Comparison of ENCODE assay signal across 27 cellular contexts in the genomic region with DNA sequence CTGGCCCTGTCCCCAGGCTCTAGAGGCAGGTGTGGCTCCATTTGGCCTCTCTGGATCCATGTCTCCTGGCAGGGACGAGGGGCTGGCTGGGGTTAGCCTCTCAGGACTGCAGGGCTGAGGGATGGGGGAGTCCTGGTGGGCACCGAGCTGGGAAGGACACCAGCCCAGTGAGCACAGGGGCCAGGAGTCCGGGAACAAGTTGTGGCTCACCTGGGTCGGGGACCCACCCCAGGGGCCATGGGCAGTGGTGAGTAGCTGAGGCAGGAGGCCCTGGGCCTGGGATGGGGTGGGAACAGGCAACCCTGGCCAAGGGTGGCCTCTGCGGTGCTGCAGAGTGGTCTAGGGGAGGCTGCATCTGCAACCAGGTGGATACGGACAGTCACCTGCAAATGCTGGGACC. TPM values are rescaled to one million over a fixed set of nuclear protein-coding genes. Genes with fewer than 3 reads are reported as not detected.
DNase-seq lines count a peak whose midpoint lies in the region; ATAC-seq and TF ChIP-seq lines count a peak whose summit lies in the region.
"Had no signal": no experiment of that assay in that cellular context is flagged by ENCODE, and none has a peak within 500 bp of the region (broad histone marks: within the 10 kb centered on the region; RNA-seq: fewer than 3 reads in every experiment).

No MANE protein-coding gene starts in this region.

- no peaks in the 10 kb centered on the region for H3K9me3 ChIP-seq in osteoblast (ENCODE audit: low read depth, low read length)
- no peaks in the 10 kb centered on the region for H3K9me3 ChIP-seq in Karpas-422 (ENCODE audit: low read length)
- H3K9me3 ChIP-seq: BLaER1 treated with 17β-estradiol and CSF1 and Interleukin-3, amounts not matched to agents 10 nM and 100 nM; HAP-1 had no signal

- no peak overlapping the region for H3K4me3 Mint-ChIP-seq in activated B cell treated with CpG ODN at 0.5 μM for 24 hours
- H3K4me3 Mint-ChIP-seq in type B pancreatic cell: no peak overlapping the region
- H3K4me3 Mint-ChIP-seq: CD8-positive, alpha-beta T cell had no signal

- TF ChIP-seq CTCF in activated B cell treated with CpG ODN at 0.5 μM for 24 hours (IDR thresholded peaks at IDR 0.05): no peak
- TF ChIP-seq CTCF in osteoblast (IDR thresholded peaks at IDR 0.05; ENCODE audit: extremely low read depth, low read depth, low read length): no peak
- no peak for TF ChIP-seq CTCF in type B pancreatic cell (conservative IDR thresholded peaks at IDR 0.05)

- H2AFZ ChIP-seq in osteoblast (ENCODE audit: low read length): no peak overlapping the region
- no peak overlapping the region for H2AFZ ChIP-seq in Karpas-422 (ENCODE audit: low read length)
- H2AFZ ChIP-seq: GM23248 had no signal

- H3K27me3 ChIP-seq in osteoblast (ENCODE audit: insufficient read depth, low read length) (peaks cover 2% of the 10 kb centered on the region), Karpas-422 (ENCODE audit: low read length) (no peaks in the 10 kb centered on the region)
- H3K27me3 ChIP-seq: BLaER1 treated with 17β-estradiol and CSF1 and Interleukin-3, amounts not matched to agents 10 nM and 100 nM had no signal

- H3K79me2 ChIP-seq in osteoblast (ENCODE audit: insufficient read depth, low read length): no peaks in the 10 kb centered on the region
- no peaks in the 10 kb centered on the region for H3K79me2 ChIP-seq in Karpas-422 (ENCODE audit: low read length)

- no peaks in the 10 kb centered on the region for H3K27me3 Mint-ChIP-seq in activated B cell treated with CpG ODN at 0.5 μM for 24 hours
- H3K27me3 Mint-ChIP-seq in type B pancreatic cell: no peaks in the 10 kb centered on the region

- H3K4me2 ChIP-seq in osteoblast (ENCODE audit: insufficient read depth, low read length) (no peak overlapping the region), Karpas-422 (ENCODE audit: low read depth, low read length, poor library complexity, severe bottlenecking) (no peak overlapping the region)
- H3K4me2 ChIP-seq: BLaER1 treated with 17β-estradiol and CSF1 and Interleukin-3, amounts not matched to agents 10 nM and 100 nM had no signal

- H3K4me1 Mint-ChIP-seq in activated B cell treated with CpG ODN at 0.5 μM for 24 hours (no peaks in the 10 kb centered on the region), type B pancreatic cell (ENCODE audit: unreplicated experiment) (peaks cover 11% of the 10 kb centered on the region)

- H3K36me3 Mint-ChIP-seq in activated B cell treated with CpG ODN at 0.5 μM for 24 hours (ENCODE audit: low read depth) (no peaks in the 10 kb centered on the region), type B pancreatic cell (no peaks in the 10 kb centered on the region)
- H3K36me3 Mint-ChIP-seq: CD8-positive, alpha-beta T cell had no signal

- no peak for ATAC-seq in activated B cell treated with CpG ODN at 0.5 μM for 24 hours (ENCODE audit: low read depth)
- ATAC-seq: CD8-positive, alpha-beta T cell; Panc1; SK-N-SH treated with all-trans-retinoic acid at 6 μM for 48 hours had no signal

- intact Hi-C loops in activated B cell treated with CpG ODN at 0.5 μM for 24 hours (cut with micrococcal nuclease): no loop called here

- no peaks in the 10 kb centered on the region for H3K4me1 ChIP-seq in osteoblast (ENCODE audit: insufficient read depth, low read length)
- H3K4me1 ChIP-seq in Karpas-422 (ENCODE audit: low read length): no peaks in the 10 kb centered on the region
- H3K4me1 ChIP-seq: HAP-1 had no signal

- H3K9ac ChIP-seq in Karpas-422 (ENCODE audit: low read length): no peak overlapping the region
- H3K9ac ChIP-seq: BLaER1 treated with 17β-estradiol and CSF1 and Interleukin-3, amounts not matched to agents 10 nM and 100 nM; GM23248 had no signal

- H3K4me3 ChIP-seq in osteoblast (ENCODE audit: insufficient read depth, low read length) (no peak overlapping the region), Karpas-422 (ENCODE audit: low read length) (no peak overlapping the region)
- H3K4me3 ChIP-seq: BLaER1 treated with 17β-estradiol and CSF1 and Interleukin-3, amounts not matched to agents 10 nM and 100 nM; GM23248; HAP-1 had no signal

- H4K20me1 ChIP-seq in osteoblast (ENCODE audit: insufficient read depth, low read length): no peaks in the 10 kb centered on the region
- no peaks in the 10 kb centered on the region for H4K20me1 ChIP-seq in Karpas-422 (ENCODE audit: insufficient read depth, low read depth, low read length)
- H4K20me1 ChIP-seq: BLaER1 treated with 17β-estradiol and CSF1 and Interleukin-3, amounts not matched to agents 10 nM and 100 nM had no signal

- CTCF ChIA-PET in activated B cell treated with CpG ODN at 0.5 μM for 24 hours (lab: Charles Lee): no interaction called here

- no peaks in the 10 kb centered on the region for H3K36me3 ChIP-seq in osteoblast (ENCODE audit: insufficient read depth, low read length)
- H3K36me3 ChIP-seq in Karpas-422 (ENCODE audit: insufficient read depth, low read length): no peaks in the 10 kb centered on the region
- H3K36me3 ChIP-seq: BLaER1 treated with 17β-estradiol and CSF1 and Interleukin-3, amounts not matched to agents 10 nM and 100 nM; HAP-1 had no signal

- POLR2A ChIA-PET in activated B cell treated with CpG ODN at 0.5 μM for 24 hours (lab: Charles Lee): no interaction called here

- H3K27ac Mint-ChIP-seq in activated B cell treated with CpG ODN at 0.5 μM for 24 hours (no peak overlapping the region), type B pancreatic cell (no peak overlapping the region)
- H3K27ac Mint-ChIP-seq: CD8-positive, alpha-beta T cell had no signal

- H3K9me3 Mint-ChIP-seq in activated B cell treated with CpG ODN at 0.5 μM for 24 hours (no peaks in the 10 kb centered on the region), type B pancreatic cell (no peaks in the 10 kb centered on the region)
- H3K9me3 Mint-ChIP-seq: CD8-positive, alpha-beta T cell had no signal

- DNase-seq in activated CD4-positive, CD25-positive, alpha-beta regulatory T cell treated with anti-CD3 and anti-CD28 coated beads, Interleukin-2, amount 50 U/mL, for 72 hours: peak; percentile 26
- DNase-seq in activated CD4-positive, CD25-positive, alpha-beta regulatory T cell (lab: John Stamatoyannopoulos, UW): no peak
- DNase-seq in activated B cell treated with CpG ODN at 0.5 μM for 24 hours (peak; percentile 11), osteoblast (ENCODE audit: insufficient read length, low spot score, missing footprints) (peak; percentile 32), type B pancreatic cell (ENCODE audit: extremely low spot score, unreplicated experiment) (peak; percentile 64), SKM-1 treated with dmso at 0.1 percent for 144 hours (lab: John Stamatoyannopoulos, UW; ENCODE audit: unreplicated experiment) (no peak), Kasumi-1 (lab: John Stamatoyannopoulos, UW) (no peak), Karpas-422 (no peak)
- DNase-seq: 8988T; CD8-positive, alpha-beta T cell; DMS153; GM23248; KBM-7; NCI-H1092; NCI-H1436 treated with DMSO at 0.1 percent for 48 hours; NCI-H2029 treated with DMSO at 0.1 percent for 48 hours; NCI-H226; NCI-H510A treated with DMSO at 0.1 percent for 48 hours; NCI-H748 treated with DMSO at 0.1 percent for 48 hours had no signal

- H3K27ac ChIP-seq in osteoblast (ENCODE audit: low read depth, low read length): no peak overlapping the region
- no peak overlapping the region for H3K27ac ChIP-seq in Karpas-422 (ENCODE audit: low read length)
- H3K27ac ChIP-seq: BLaER1 treated with 17β-estradiol and CSF1 and Interleukin-3, amounts not matched to agents 10 nM and 100 nM; GM23248; HL-60 had no signal

- no peaks in the 10 kb centered on the region for H3K9me2 ChIP-seq in Karpas-422 (replicated peaks; ENCODE audit: insufficient read depth, low read length)

RNA-seq across cellular contexts. Expression of a gene that starts 24.1 kb away (rescaled TPM):
- total RNA-seq in activated B cell treated with CpG ODN at 0.5 μM for 24 hours (not detected in 2 replicates), osteoblast (not detected in 2 replicates), type B pancreatic cell (ENCODE audit: low replicate concordance) (not detected in 2 replicates)
- total RNA-seq in Karpas-422 (2014; rRNA removed; shearing (Covaris generic); ENCODE audit: low replicate concordance): not detected in 2 replicates
- total RNA-seq: CD8-positive, alpha-beta T cell; G401; GM23248; HepG2; HT-29 had no signal

Comparison
In these comparisons a context has a peak if more than half of its experiments do, and no peak if none do; other contexts are left out.
1. DNase-seq: peak in activated CD4-positive, CD25-positive, alpha-beta regulatory T cell treated with anti-CD3 and anti-CD28 coated beads, Interleukin-2, amount 50 U/mL, for 72 hours (single experiment), activated B cell treated with CpG ODN at 0.5 μM for 24 hours (single experiment), osteoblast (single experiment) and type B pancreatic cell (single experiment); none in activated CD4-positive, CD25-positive, alpha-beta regulatory T cell (0 of 4), SKM-1 treated with dmso at 0.1 percent for 144 hours (single experiment), Kasumi-1 (0 of 2) and Karpas-422 (single experiment).